ENCODE assay signal across 8 cellular contexts in genomic region chr3:141366285-141367037, GRCh38. TPM values are rescaled to one million over a fixed set of nuclear protein-coding genes. Genes with fewer than 3 reads are reported as not detected.
DNase-seq lines count a peak whose midpoint lies in the region; ATAC-seq and TF ChIP-seq lines count a peak whose summit lies in the region.

No MANE protein-coding gene starts in this region.

- ATAC-seq in HG02840 (IDR thresholded peaks at IDR 0.05; ENCODE audit: low FRiP score, unreplicated experiment) (no peak), GM18867 (IDR thresholded peaks at IDR 0.05; ENCODE audit: unreplicated experiment) (no peak), HG02973 (IDR thresholded peaks at IDR 0.05; ENCODE audit: unreplicated experiment) (no peak)

- H3K9ac ChIP-seq in SK-N-MC (ENCODE audit: insufficient read length) = peak overlapping the region; percentile 4

- H3K27ac ChIP-seq in SK-N-MC (peak overlapping the region; percentile 72), prostate gland (peak overlapping the region; percentile 89 to 92)

- 51% methylated on average over 5 of the region's 5 CpGs for WGBS in prostate gland

- TF ChIP-seq CTCF in fibroblast of mammary gland (conservative IDR thresholded peaks at IDR 0.05; ENCODE audit: control insufficient read depth, insufficient read depth, low read depth, low read length) = peak; percentile 35
- peak in 1 of 4 experiments; percentile 16 for TF ChIP-seq CTCF in prostate gland (IDR thresholded peaks at IDR 0.05)

- no peaks in the 10 kb centered on the region for H3K9me3 ChIP-seq in SK-N-MC (ENCODE audit: low read depth, low read length)
- H3K9me3 ChIP-seq in prostate gland = no peaks in the 10 kb centered on the region

- no peak for TF ChIP-seq POLR2A in prostate gland (IDR thresholded peaks at IDR 0.05)

- H3K4me3 ChIP-seq in SK-N-MC = peak overlapping the region; percentile 13
- no peak overlapping the region for H3K4me3 ChIP-seq in fibroblast of mammary gland (ENCODE audit: control insufficient read depth, low read depth, low read length)
- H3K4me3 ChIP-seq in prostate gland = no peak overlapping the region

- intact Hi-C loops in prostate gland (cut with DNase I) = loop anchor here (5.0 kb wide), 1 partner anchor 76 kb away; no protein-coding TSS in a partner anchor

- peak; percentile 72 for DNase-seq in DMS 273 (lab: John Stamatoyannopoulos, UW; ENCODE audit: unreplicated experiment)
- DNase-seq in SK-N-MC (ENCODE audit: low read depth, low spot score) = no peak
- DNase-seq in fibroblast of mammary gland (ENCODE audit: low read depth) = peak; percentile 98
- DNase-seq in prostate gland (ENCODE audit: low spot score) = peak; percentile 80
- no peak for DNase-seq in foreskin melanocyte

- H3K36me3 ChIP-seq in SK-N-MC (ENCODE audit: insufficient read depth, low read length) = no peaks in the 10 kb centered on the region
- no peaks in the 10 kb centered on the region for H3K36me3 ChIP-seq in prostate gland

- H3K4me1 ChIP-seq in prostate gland (replicated peaks) = peaks cover 22% of the 10 kb centered on the region

- H3K27me3 ChIP-seq in prostate gland (replicated peaks; ENCODE audit: insufficient read depth) = no peaks in the 10 kb centered on the region

RNA-seq across cellular contexts. Expression of gene ZBTB38, which starts 1.8 kb away (rescaled TPM):
- total RNA-seq in prostate gland = 100 to 1,000 TPM; 151 to 169 TPM

Comparison
In these comparisons a context has a peak if more than half of its experiments do, and no peak if none do; other contexts are left out.
1. DNase-seq: peak in DMS 273 (single experiment), fibroblast of mammary gland (single experiment) and prostate gland (single experiment); none in SK-N-MC (single experiment) and foreskin melanocyte (single experiment).